ENCODE assay signal across 21 cellular contexts in genomic region chr11:20840341-20840740, GRCh38.
DNase-seq lines count a peak whose midpoint lies in the region; ATAC-seq and TF ChIP-seq lines count a peak whose summit lies in the region.
"Had no signal": no experiment of that assay in that cellular context is flagged by ENCODE, and none has a peak within 500 bp of the region (broad histone marks: within the 10 kb centered on the region; RNA-seq: fewer than 3 reads in every experiment).

No MANE protein-coding gene starts in this region.

- H3K27me3 ChIP-seq in BE2C (no peaks in the 10 kb centered on the region), HAP-1 (ENCODE audit: low read depth) (no peaks in the 10 kb centered on the region)
- H3K27me3 ChIP-seq: BLaER1, breast epithelium, neural progenitor cell, stomach had no signal

- H3K36me3 ChIP-seq in BE2C (no peaks in the 10 kb centered on the region), HAP-1 (replicated peaks) (no peaks in the 10 kb centered on the region)
- H3K36me3 ChIP-seq: BLaER1, breast epithelium, neural progenitor cell, stomach had no signal

- peak; percentile 6 for DNase-seq in BE2C
- DNase-seq in HAP-1 (ENCODE audit: low spot score in 2 of 2), result peak; percentile 49 to 80
- peak; percentile 74 for DNase-seq in NCI-H2196 treated with DMSO at 0.1 percent for 48 hours (lab: John Stamatoyannopoulos, UW; ENCODE audit: unreplicated experiment)
- DNase-seq in RPMI8226, result peak; percentile 33
- DNase-seq in globus pallidus (ENCODE audit: low spot score), result no peak
- no peak for DNase-seq in RKO (ENCODE audit: low spot score)
- DNase-seq: activated CD4-positive, alpha-beta T cell treated with anti-CD3 and anti-CD28 coated beads, Interleukin-2, amount 50 U/mL, for 1 hour; activated CD8-positive, alpha-beta memory T cell treated with anti-CD3 and anti-CD28 coated beads, Interleukin-2, amount 50 U/mL, for 4 hours; activated effector memory CD4-positive, alpha-beta T cell treated with anti-CD3 and anti-CD28 coated beads, Interleukin-2, amount 50 U/mL, for 16 hours; cortex of kidney; Karpas-422; NCI-H2107; stimulated activated CD4-positive, alpha-beta T cell treated with anti-CD3 and anti-CD28 coated beads, Interleukin-4, amount 100 ng/mL, for 1 hour; stomach; T-cell had no signal

- no peaks in the 10 kb centered on the region for H3K4me1 ChIP-seq in BE2C
- peaks cover 54% of the 10 kb centered on the region for H3K4me1 ChIP-seq in HAP-1
- H3K4me1 ChIP-seq: A549, BLaER1, breast epithelium, stomach had no signal

- H3K4me3 ChIP-seq in BE2C (ENCODE audit: low read depth, low read length) (no peak overlapping the region), HAP-1 (no peak overlapping the region)
- H3K4me3 ChIP-seq: A549, BLaER1, breast epithelium, neural progenitor cell, stomach had no signal

- H3K9me3 ChIP-seq in BE2C, result no peaks in the 10 kb centered on the region
- H3K9me3 ChIP-seq in HAP-1, result no peaks in the 10 kb centered on the region
- H3K9me3 ChIP-seq: A549, BLaER1, breast epithelium, stomach had no signal

- no peak for TF ChIP-seq CTCF in BE2C (IDR thresholded peaks at IDR 0.05; ENCODE audit: low read depth, low read length)

- in situ Hi-C loops in HAP-1 (cut with MboI; ENCODE audit: low sequenced_read_pairs), result no loop called here

- ATAC-seq in HG03039 (IDR thresholded peaks at IDR 0.05; ENCODE audit: unreplicated experiment), result no peak
- ATAC-seq in GM18858 (IDR thresholded peaks at IDR 0.05; ENCODE audit: unreplicated experiment), result no peak
- ATAC-seq: A549, T-cell had no signal

Comparison
In these comparisons a context has a peak if more than half of its experiments do, and no peak if none do; other contexts are left out.
1. DNase-seq: peak in BE2C (single experiment), HAP-1 (2 of 2), NCI-H2196 treated with DMSO at 0.1 percent for 48 hours (single experiment) and RPMI8226 (single experiment); none in globus pallidus (single experiment) and RKO (single experiment).